ENCODE assay signal across 9 cellular contexts in the genomic region with DNA sequence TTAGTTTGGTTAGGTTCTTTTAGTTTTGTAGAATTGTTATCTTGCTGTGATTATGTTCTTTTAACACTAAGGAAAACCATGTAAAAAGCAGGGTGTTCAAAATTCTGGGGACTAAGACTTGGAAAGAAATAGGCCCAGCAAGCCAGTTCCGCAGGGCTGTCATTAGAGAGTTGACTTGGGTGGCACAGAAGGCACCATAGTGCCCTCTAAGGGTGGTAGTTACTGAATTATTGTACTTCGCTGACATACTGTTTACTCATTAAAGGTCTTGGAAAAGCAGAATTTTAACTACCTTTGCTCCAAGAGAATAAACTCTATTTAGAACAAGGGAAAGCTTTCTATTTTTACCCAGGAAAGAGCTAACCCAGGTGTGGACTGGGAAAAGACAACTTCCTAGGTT.
DNase-seq lines count a peak whose midpoint lies in the region; ATAC-seq and TF ChIP-seq lines count a peak whose summit lies in the region.
"Had no signal": no experiment of that assay in that cellular context is flagged by ENCODE, and none has a peak within 500 bp of the region (broad histone marks: within the 10 kb centered on the region; RNA-seq: fewer than 3 reads in every experiment).

No MANE protein-coding gene starts in this region.

- H3K4me1 ChIP-seq in right cardiac atrium (ENCODE audit: control insufficient read depth, insufficient read depth, low read length) (no peaks in the 10 kb centered on the region), tibial artery (no peaks in the 10 kb centered on the region)

- ATAC-seq in right cardiac atrium = peak; percentile 57 to 86
- ATAC-seq: naive thymus-derived CD8-positive, alpha-beta T cell had no signal

- H3K4me3 ChIP-seq in right cardiac atrium (ENCODE audit: low read length) (no peak overlapping the region), tibial artery (no peak overlapping the region)

- DNase-seq in DMS 273 (lab: John Stamatoyannopoulos, UW; ENCODE audit: unreplicated experiment) (peak; percentile 28), DMS 273 treated with DMSO at 0.1 percent for 48 hours (lab: John Stamatoyannopoulos, UW) (no peak), HFFc6 (peak; percentile 9), SW480 (ENCODE audit: low spot score) (peak; percentile 36), right cardiac atrium (peak in 1 of 3 donors; percentile 30), tibial artery (no peak), posterior vena cava (ENCODE audit: low spot score) (no peak), foreskin melanocyte (no peak)

- peaks cover 4% of the 10 kb centered on the region; the same call in 1 of the 2 replicates for H3K4me1 Mint-ChIP-seq in HFFc6 (ENCODE audit: low read depth)

- H3K27ac ChIP-seq in right cardiac atrium (ENCODE audit: low read length) (no peak overlapping the region), tibial artery (no peak overlapping the region)

- intact Hi-C loops in right cardiac atrium (cut with DNase I) (loop anchor here in 2 of 4 donors (2.0 to 5.0 kb wide), 2 partner anchors 211 to 213 kb away; no protein-coding TSS in a partner anchor), tibial artery (cut with DNase I; ENCODE audit: low total_unique reads) (no loop called here), posterior vena cava (cut with DNase I) (loop anchor here (10.0 kb wide), 1 partner anchor 211 kb away; no protein-coding TSS in a partner anchor)

- H3K9me3 Mint-ChIP-seq in HFFc6 = no peaks in the 10 kb centered on the region
- H3K9me3 Mint-ChIP-seq: naive thymus-derived CD8-positive, alpha-beta T cell had no signal

- 48% methylated on average over 2 of the region's 2 CpGs for WGBS in right cardiac atrium

- H3K27ac Mint-ChIP-seq in HFFc6 = no peak overlapping the region
- H3K27ac Mint-ChIP-seq: naive thymus-derived CD8-positive, alpha-beta T cell had no signal

- TF ChIP-seq CTCF in HFFc6 (IDR thresholded peaks at IDR 0.05) (peak; percentile 68; the same call in 1 of the 2 replicates), tibial artery (IDR thresholded peaks at IDR 0.05) (peak; percentile 37 to 38)

- H3K4me3 Mint-ChIP-seq in HFFc6 = no peak overlapping the region
- H3K4me3 Mint-ChIP-seq: naive thymus-derived CD8-positive, alpha-beta T cell had no signal

- H3K9me3 ChIP-seq in right cardiac atrium (ENCODE audit: control insufficient read depth, low read length) (no peaks in the 10 kb centered on the region), tibial artery (no peaks in the 10 kb centered on the region)

- no peaks in the 10 kb centered on the region for H3K36me3 ChIP-seq in tibial artery

- H3K27me3 ChIP-seq in right cardiac atrium (ENCODE audit: control insufficient read depth, insufficient read depth) = no peaks in the 10 kb centered on the region
- peaks cover 0 to 7% of the 10 kb centered on the region in 2 donors for H3K27me3 ChIP-seq in tibial artery

- H3K27me3 Mint-ChIP-seq in HFFc6 (ENCODE audit: insufficient read depth) = peaks cover 5% of the 10 kb centered on the region

- no peaks in the 10 kb centered on the region for H3K36me3 Mint-ChIP-seq in HFFc6 (ENCODE audit: low read depth)
- H3K36me3 Mint-ChIP-seq: naive thymus-derived CD8-positive, alpha-beta T cell had no signal

Comparison
In these comparisons a context has a peak if more than half of its experiments do, and no peak if none do; other contexts are left out.
1. DNase-seq: peak in DMS 273 (single experiment), HFFc6 (single experiment) and SW480 (single experiment); none in DMS 273 treated with DMSO at 0.1 percent for 48 hours (single experiment), tibial artery (0 of 2), posterior vena cava (single experiment) and foreskin melanocyte (single experiment).